In genomic region chr9:105392531-105392930, GRCh38 we compare ENCODE assay signal across 1 cellular context.
TF ChIP-seq lines count a peak whose summit lies in the region.

No MANE protein-coding gene starts in this region.

TF ChIP-seq in WTC11, 78 proteins besides CTCF, POLR2A, EP300 and RAD21 (continued from another document):
- TF ChIP-seq, protein P1, sequence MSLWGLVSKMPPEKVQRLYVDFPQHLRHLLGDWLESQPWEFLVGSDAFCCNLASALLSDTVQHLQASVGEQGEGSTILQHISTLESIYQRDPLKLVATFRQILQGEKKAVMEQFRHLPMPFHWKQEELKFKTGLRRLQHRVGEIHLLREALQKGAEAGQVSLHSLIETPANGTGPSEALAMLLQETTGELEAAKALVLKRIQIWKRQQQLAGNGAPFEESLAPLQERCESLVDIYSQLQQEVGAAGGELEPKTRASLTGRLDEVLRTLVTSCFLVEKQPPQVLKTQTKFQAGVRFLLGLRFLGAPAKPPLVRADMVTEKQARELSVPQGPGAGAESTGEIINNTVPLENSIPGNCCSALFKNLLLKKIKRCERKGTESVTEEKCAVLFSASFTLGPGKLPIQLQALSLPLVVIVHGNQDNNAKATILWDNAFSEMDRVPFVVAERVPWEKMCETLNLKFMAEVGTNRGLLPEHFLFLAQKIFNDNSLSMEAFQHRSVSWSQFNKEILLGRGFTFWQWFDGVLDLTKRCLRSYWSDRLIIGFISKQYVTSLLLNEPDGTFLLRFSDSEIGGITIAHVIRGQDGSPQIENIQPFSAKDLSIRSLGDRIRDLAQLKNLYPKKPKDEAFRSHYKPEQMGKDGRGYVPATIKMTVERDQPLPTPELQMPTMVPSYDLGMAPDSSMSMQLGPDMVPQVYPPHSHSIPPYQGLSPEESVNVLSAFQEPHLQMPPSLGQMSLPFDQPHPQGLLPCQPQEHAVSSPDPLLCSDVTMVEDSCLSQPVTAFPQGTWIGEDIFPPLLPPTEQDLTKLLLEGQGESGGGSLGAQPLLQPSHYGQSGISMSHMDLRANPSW (CRISPR knock-in tag; conservative IDR thresholded peaks at IDR 0.05; ENCODE audit: low read depth): no peak
- TF ChIP-seq TEAD1 (CRISPR knock-in tag; IDR thresholded peaks at IDR 0.05) (no peak), EMX1 (CRISPR knock-in tag; IDR thresholded peaks at IDR 0.05) (no peak)
